Comparison of ENCODE assay signal across 1 cellular context in genomic region chr9:34352122-34352652, GRCh38. TPM values are rescaled to one million over a fixed set of nuclear protein-coding genes. Genes with fewer than 3 reads are reported as not detected.
"Had no signal": no experiment of that assay in that cellular context is flagged by ENCODE, and none has a peak within 500 bp of the region (broad histone marks: within the 10 kb centered on the region; RNA-seq: fewer than 3 reads in every experiment).

No MANE protein-coding gene starts in this region.

RNA-seq across cellular contexts. Expression of gene KIF24, which starts 23.1 kb away (rescaled TPM):
- polyA plus RNA-seq: IgD-negative memory B cell had no signal
